ENCODE assay signal across 1 cellular context in genomic region chr22:43277987-43278601, GRCh38.
TF ChIP-seq lines count a peak whose summit lies in the region.

No MANE protein-coding gene starts in this region.

TF ChIP-seq in HEK293, 187 proteins besides CTCF, POLR2A, EP300 and RAD21 (continued from another document and continues in another):
- TF ChIP-seq ZNF704 (tag by site-specific recombination; IDR thresholded peaks at IDR 0.05) (no peak), KLF9 (tag by site-specific recombination; IDR thresholded peaks at IDR 0.05; ENCODE audit: low read depth) (peak; percentile 37), BCL6B (tag by site-specific recombination; IDR thresholded peaks at IDR 0.05) (no peak), YY1 (tag by site-specific recombination; IDR thresholded peaks at IDR 0.05) (no peak), ZNF548 (tag by site-specific recombination; IDR thresholded peaks at IDR 0.05) (no peak), ZNF157 (tag by site-specific recombination; IDR thresholded peaks at IDR 0.05) (no peak), ZNF362 (tag by site-specific recombination; IDR thresholded peaks at IDR 0.05) (no peak), ZNF776 (tag by site-specific recombination; IDR thresholded peaks at IDR 0.05; ENCODE audit: borderline replicate concordance) (no peak), ZNF391 (tag by site-specific recombination; IDR thresholded peaks at IDR 0.05; ENCODE audit: borderline replicate concordance, low read depth) (no peak), GLIS1 (tag by site-specific recombination; IDR thresholded peaks at IDR 0.05) (peak; percentile 97), ZNF184 (tag by site-specific recombination; IDR thresholded peaks at IDR 0.05) (no peak), ZBTB8A (tag by site-specific recombination; IDR thresholded peaks at IDR 0.05) (peak; percentile 37), ZSCAN18 (tag by site-specific recombination; IDR thresholded peaks at IDR 0.05) (no peak), SALL2 (tag by site-specific recombination; IDR thresholded peaks at IDR 0.05; ENCODE audit: borderline replicate concordance) (no peak), ZXDB (tag by site-specific recombination; IDR thresholded peaks at IDR 0.05) (no peak), OVOL3 (tag by site-specific recombination; IDR thresholded peaks at IDR 0.05) (no peak), ZNF555 (tag by site-specific recombination; conservative IDR thresholded peaks at IDR 0.05) (no peak), ZNF23 (tag by site-specific recombination; IDR thresholded peaks at IDR 0.05; ENCODE audit: borderline replicate concordance) (no peak), ZNF146 (tag by site-specific recombination; IDR thresholded peaks at IDR 0.05) (no peak), ZNF433 (tag by site-specific recombination; IDR thresholded peaks at IDR 0.05; ENCODE audit: low read depth) (no peak), HOXC10 (CRISPR knock-in tag; IDR thresholded peaks at IDR 0.05) (no peak), PRDM1 (tag by site-specific recombination; IDR thresholded peaks at IDR 0.05) (no peak), SP7 (tag by site-specific recombination; IDR thresholded peaks at IDR 0.05) (peak; percentile 73), INSM2 (tag by site-specific recombination; IDR thresholded peaks at IDR 0.05) (no peak), ZNF645 (tag by site-specific recombination; IDR thresholded peaks at IDR 0.05) (no peak), ZNF223 (tag by site-specific recombination; IDR thresholded peaks at IDR 0.05) (no peak), ZNF623 (tag by site-specific recombination; IDR thresholded peaks at IDR 0.05) (no peak), ZIC2 (tag by site-specific recombination; IDR thresholded peaks at IDR 0.05) (peak; percentile 57; the same call in 1 of the 2 replicates), ZNF18 (tag by site-specific recombination; IDR thresholded peaks at IDR 0.05) (no peak), GLI2 (tag by site-specific recombination; IDR thresholded peaks at IDR 0.05; ENCODE audit: borderline replicate concordance, low read depth) (no peak), ELK4 (IDR thresholded peaks at IDR 0.05; ENCODE audit: borderline replicate concordance, low read depth, low read length) (no peak), ZNF398 (tag by site-specific recombination; IDR thresholded peaks at IDR 0.05) (no peak), GLIS2 (tag by site-specific recombination; IDR thresholded peaks at IDR 0.05) (no peak), ZBTB6 (tag by site-specific recombination; IDR thresholded peaks at IDR 0.05) (no peak), ZNF610 (tag by site-specific recombination; IDR thresholded peaks at IDR 0.05; ENCODE audit: borderline replicate concordance) (no peak), ZNF529 (tag by site-specific recombination; IDR thresholded peaks at IDR 0.05; ENCODE audit: insufficient replicate concordance) (no peak), ZNF585B (tag by site-specific recombination; IDR thresholded peaks at IDR 0.05) (no peak), SP3 (tag by site-specific recombination; IDR thresholded peaks at IDR 0.05) (no peak), ZBTB49 (tag by site-specific recombination; IDR thresholded peaks at IDR 0.05; ENCODE audit: low read depth) (no peak), SCRT1 (tag by site-specific recombination; IDR thresholded peaks at IDR 0.05; ENCODE audit: borderline replicate concordance) (no peak), ZBTB7A (tag by site-specific recombination; IDR thresholded peaks at IDR 0.05; ENCODE audit: low read depth) (no peak), ZBTB17 (tag by site-specific recombination; IDR thresholded peaks at IDR 0.05) (no peak), ZNF560 (tag by site-specific recombination; IDR thresholded peaks at IDR 0.05; ENCODE audit: borderline replicate concordance) (no peak), ZNF777 (tag by site-specific recombination; IDR thresholded peaks at IDR 0.05; ENCODE audit: borderline replicate concordance) (no peak), ZNF488 (tag by site-specific recombination; IDR thresholded peaks at IDR 0.05) (no peak), EGR2 (tag by site-specific recombination; IDR thresholded peaks at IDR 0.05; ENCODE audit: low read depth) (peak; percentile 57), ZNF2 (tag by site-specific recombination; IDR thresholded peaks at IDR 0.05) (no peak), ZNF670 (tag by site-specific recombination; IDR thresholded peaks at IDR 0.05; ENCODE audit: low read depth) (no peak), ZSCAN16 (tag by site-specific recombination; IDR thresholded peaks at IDR 0.05) (no peak), ZSCAN30 (tag by site-specific recombination; IDR thresholded peaks at IDR 0.05) (peak; percentile 36; the same call in 1 of the 2 replicates), KLF7 (tag by site-specific recombination; IDR thresholded peaks at IDR 0.05; ENCODE audit: borderline replicate concordance) (no peak), SP2 (tag by site-specific recombination; IDR thresholded peaks at IDR 0.05) (0 out of 2 replicates have a peak, but pooled peaks have one; percentile 13)
